Comparison of ENCODE assay signal across 16 cellular contexts in genomic region chr20:3119044-3119443, GRCh38. TPM values are rescaled to one million over a fixed set of nuclear protein-coding genes. Genes with fewer than 3 reads are reported as not detected.
DNase-seq lines count a peak whose midpoint lies in the region; ATAC-seq and TF ChIP-seq lines count a peak whose summit lies in the region.
"Had no signal": no experiment of that assay in that cellular context is flagged by ENCODE, and none has a peak within 500 bp of the region (broad histone marks: within the 10 kb centered on the region; RNA-seq: fewer than 3 reads in every experiment).

No MANE protein-coding gene starts in this region.

- DNase-seq in CD4-positive, alpha-beta T cell: no peak
- no peak for DNase-seq in T-helper 17 cell
- DNase-seq in naive thymus-derived CD8-positive, alpha-beta T cell: no peak
- DNase-seq in SKM-1 treated with dmso at 0.1 percent for 144 hours (lab: John Stamatoyannopoulos, UW; ENCODE audit: unreplicated experiment): no peak
- no peak for DNase-seq in GM23338 (ENCODE audit: low spot score)
- DNase-seq: NCI-H1092; NCI-H1694; NCI-H2107; NK-92 treated with Interleukin-12 subunit alpha and Interleukin-12 subunit beta, amount 100 ng/mL, for 24 hours had no signal

- no peaks in the 10 kb centered on the region for H3K4me1 ChIP-seq in GM23338 (ENCODE audit: insufficient read depth)

- no peaks in the 10 kb centered on the region for H3K9me3 ChIP-seq in CD4-positive, alpha-beta T cell (ENCODE audit: control insufficient read depth, low read length)
- no peaks in the 10 kb centered on the region for H3K9me3 ChIP-seq in T-helper 17 cell (ENCODE audit: control insufficient read depth, low read length, poor library complexity, severe bottlenecking)
- H3K9me3 ChIP-seq: SJSA1 had no signal

- no peak overlapping the region for H2AFZ ChIP-seq in GM23338

- no peak overlapping the region for H3K4me2 ChIP-seq in GM23338
- H3K4me2 ChIP-seq: KMS-11 had no signal

- intact Hi-C loops in CD4-positive, alpha-beta T cell (cut with DNase I, micrococcal nuclease): loop anchor here in 1 of 2 experiments (5.0 kb wide), 2 partner anchors 38 to 88 kb away; partner anchors contain the start of genes FASTKD5, ITPA and UBOX5

- TF ChIP-seq CTCF in 22Rv1 (IDR thresholded peaks at IDR 0.05): no peak
- no peak for TF ChIP-seq CTCF in CD4-positive, alpha-beta T cell (IDR thresholded peaks at IDR 0.05)
- TF ChIP-seq CTCF in GM23338 (conservative IDR thresholded peaks at IDR 0.05; ENCODE audit: low read depth in 2 of 2): no peak

- peaks cover 10% of the 10 kb centered on the region for H3K36me3 ChIP-seq in GM23338 (ENCODE audit: insufficient read depth)

- no peaks in the 10 kb centered on the region for H3K27me3 Mint-ChIP-seq in CD4-positive, alpha-beta T cell
- H3K27me3 Mint-ChIP-seq in T-helper 17 cell (no peaks in the 10 kb centered on the region), GM23338 (ENCODE audit: insufficient read depth, low read depth, poor library complexity) (peaks cover 4% of the 10 kb centered on the region)
- no peaks in the 10 kb centered on the region for H3K27me3 Mint-ChIP-seq in naive thymus-derived CD8-positive, alpha-beta T cell

- H3K4me3 ChIP-seq in GM23338: no peak overlapping the region
- H3K4me3 ChIP-seq: SJSA1 had no signal

- POLR2A ChIA-PET in CD4-positive, alpha-beta T cell (lab: Charles Lee): no interaction called here
- POLR2A ChIA-PET in naive thymus-derived CD8-positive, alpha-beta T cell (lab: Charles Lee): interaction anchor here (0.6 to 3.9 kb wide), 4 partner anchors 25 to 104 kb away, joined by 3 to 38 read pairs (median 6); no protein-coding TSS in a partner anchor

- no peak for ATAC-seq in CD4-positive, alpha-beta T cell (ENCODE audit: poor library complexity)
- ATAC-seq in T-helper 17 cell: no peak
- no peak for ATAC-seq in naive thymus-derived CD8-positive, alpha-beta T cell
- no peak for ATAC-seq in GM18520 (IDR thresholded peaks at IDR 0.05; ENCODE audit: unreplicated experiment)
- no peak for ATAC-seq in GM23338

- no peaks in the 10 kb centered on the region for H3K9me3 Mint-ChIP-seq in CD4-positive, alpha-beta T cell
- H3K9me3 Mint-ChIP-seq in naive thymus-derived CD8-positive, alpha-beta T cell: peaks cover 0 to 5% (median 2%) of the 10 kb centered on the region in 9 donors
- peaks cover 27% of the 10 kb centered on the region for H3K9me3 Mint-ChIP-seq in GM23338

- peak overlapping the region; percentile 60; the same call in 1 of the 2 replicates for H3K27ac ChIP-seq in 22Rv1
- H3K27ac ChIP-seq in CD4-positive, alpha-beta T cell (ENCODE audit: low read depth, low read length): no peak overlapping the region
- no peak overlapping the region for H3K27ac ChIP-seq in GM23338 (ENCODE audit: low read depth)
- H3K27ac ChIP-seq: KMS-11, SJSA1 had no signal

- H3K27me3 ChIP-seq in CD4-positive, alpha-beta T cell (ENCODE audit: control insufficient read depth, insufficient read depth, low read length): no peaks in the 10 kb centered on the region
- no peaks in the 10 kb centered on the region for H3K27me3 ChIP-seq in GM23338 (ENCODE audit: insufficient read depth)
- H3K27me3 ChIP-seq: SJSA1 had no signal

- H3K79me2 ChIP-seq in GM23338 (replicated peaks; ENCODE audit: insufficient read depth): no peaks in the 10 kb centered on the region

- no peaks in the 10 kb centered on the region for H3K9me2 ChIP-seq in GM23338 (ENCODE audit: insufficient read depth)

- no peak overlapping the region for H3K4me3 Mint-ChIP-seq in CD4-positive, alpha-beta T cell
- H3K4me3 Mint-ChIP-seq in T-helper 17 cell: no peak overlapping the region
- peak overlapping the region in 1 of 10 donors; percentile 29 for H3K4me3 Mint-ChIP-seq in naive thymus-derived CD8-positive, alpha-beta T cell
- H3K4me3 Mint-ChIP-seq in GM23338: no peak overlapping the region

- H3K4me1 Mint-ChIP-seq in CD4-positive, alpha-beta T cell (ENCODE audit: low read depth): peaks cover 55% of the 10 kb centered on the region
- H3K4me1 Mint-ChIP-seq in T-helper 17 cell (peaks cover 27% of the 10 kb centered on the region), GM23338 (peaks cover 2% of the 10 kb centered on the region; the same call in 1 of the 3 replicates)
- H3K4me1 Mint-ChIP-seq in naive thymus-derived CD8-positive, alpha-beta T cell: peaks cover 26 to 70% (median 44%) of the 10 kb centered on the region in 4 donors

- peak overlapping the region; percentile 99 for H3K27ac Mint-ChIP-seq in CD4-positive, alpha-beta T cell
- H3K27ac Mint-ChIP-seq in T-helper 17 cell: peak overlapping the region; percentile 94
- H3K27ac Mint-ChIP-seq in naive thymus-derived CD8-positive, alpha-beta T cell: peak overlapping the region; percentile 57 to 100 (median 82)
- H3K27ac Mint-ChIP-seq in GM23338: no peak overlapping the region

- H3F3A ChIP-seq in GM23338 (replicated peaks; ENCODE audit: low read depth): 0 out of 2 replicates have a peak, but pooled peaks cover 2% of the 10 kb centered on the region

- CTCF ChIA-PET in CD4-positive, alpha-beta T cell (lab: Charles Lee): interaction anchor here (0.6 to 1.5 kb wide), 2 partner anchors 22 to 42 kb away, joined by 4 to 5 read pairs; no protein-coding TSS in a partner anchor

- peaks cover 55% of the 10 kb centered on the region for H3K36me3 Mint-ChIP-seq in CD4-positive, alpha-beta T cell (ENCODE audit: low read depth)
- peaks cover 2% of the 10 kb centered on the region for H3K36me3 Mint-ChIP-seq in T-helper 17 cell (ENCODE audit: low read depth)
- peaks cover 4 to 18% (median 16%) of the 10 kb centered on the region in 3 donors for H3K36me3 Mint-ChIP-seq in naive thymus-derived CD8-positive, alpha-beta T cell
- peaks cover 35% of the 10 kb centered on the region for H3K36me3 Mint-ChIP-seq in GM23338 (ENCODE audit: low read depth)

- no peaks in the 10 kb centered on the region for H4K20me1 ChIP-seq in GM23338 (replicated peaks; ENCODE audit: insufficient read depth)

TF ChIP-seq in GM23338, 12 proteins besides CTCF, POLR2A, EP300 and RAD21 (continues in another document):
- TF ChIP-seq ZNF114 (CRISPR knock-in tag; IDR thresholded peaks at IDR 0.05): no peak
- TF ChIP-seq EZH2phosphoT487 (IDR thresholded peaks at IDR 0.05; ENCODE audit: unreplicated experiment): no peak
- TF ChIP-seq ZNF331 (CRISPR knock-in tag; IDR thresholded peaks at IDR 0.05; ENCODE audit: low read depth): no peak
- no peak for TF ChIP-seq STAT1 (IDR thresholded peaks at IDR 0.05; ENCODE audit: unreplicated experiment)

RNA-seq across cellular contexts. Expression of gene AVP, which starts 34.5 kb away (rescaled TPM):
- under 1 TPM; 0.47 to 0.56 TPM for total RNA-seq in CD4-positive, alpha-beta T cell
- total RNA-seq in T-helper 17 cell: not detected
- not detected for total RNA-seq in naive thymus-derived CD8-positive, alpha-beta T cell
- not detected for polyA plus RNA-seq in naive thymus-derived CD8-positive, alpha-beta T cell
- total RNA-seq in GM23338 (2014; rRNA removed; shearing (Covaris generic)): not detected in 2 replicates
- 0.60 and 1.4 TPM in 2 replicates for polyA plus RNA-seq in GM23338 (2016; fragmentation: Nextera tagmentation; extraction: Ambion mirVana)
- total RNA-seq: MCF 10A, SJSA1 had no signal
- polyA plus RNA-seq: AG04450, BJ had no signal

RNA-seq across cellular contexts. Expression of gene FASTKD5, which starts 40.6 kb away (rescaled TPM):
- 10 to 100 TPM; 37.9 to 38.7 TPM for total RNA-seq in CD4-positive, alpha-beta T cell
- 10 to 100 TPM; 21.0 to 34.2 TPM for total RNA-seq in T-helper 17 cell
- total RNA-seq in naive thymus-derived CD8-positive, alpha-beta T cell: 10 to 100 TPM; 37.1 to 38.0 TPM
- polyA plus RNA-seq in naive thymus-derived CD8-positive, alpha-beta T cell: 10 to 100 TPM; 10.7 to 18.1 (median 17.5) TPM
- 30.7 and 32.8 TPM in 2 replicates for total RNA-seq in GM23338 (2014; rRNA removed; shearing (Covaris generic))
- polyA plus RNA-seq in GM23338 (2016; fragmentation: Nextera tagmentation; extraction: Ambion mirVana): 12.2 and 12.9 TPM in 2 replicates

RNA-seq across cellular contexts. Expression of gene UBOX5, which starts 40.6 kb away (rescaled TPM):
- total RNA-seq in CD4-positive, alpha-beta T cell: 10 to 100 TPM; 11.9 to 13.0 TPM
- 1 to 10 TPM; 7.0 to 8.2 TPM for total RNA-seq in T-helper 17 cell
- 10 to 100 TPM; 15.7 to 15.8 TPM for total RNA-seq in naive thymus-derived CD8-positive, alpha-beta T cell
- polyA plus RNA-seq in naive thymus-derived CD8-positive, alpha-beta T cell: 1 to 10 TPM; 4.5 to 8.6 (median 7.0) TPM
- 4.3 and 5.7 TPM in 2 replicates for total RNA-seq in GM23338 (2014; rRNA removed; shearing (Covaris generic))
- polyA plus RNA-seq in GM23338 (2016; fragmentation: Nextera tagmentation; extraction: Ambion mirVana): 2.4 and 2.7 TPM in 2 replicates

RNA-seq across cellular contexts. Expression of gene OXT, which starts 47.6 kb away (rescaled TPM):
- 1 to 10 TPM; 1.1 to 1.6 TPM for total RNA-seq in CD4-positive, alpha-beta T cell
- total RNA-seq in T-helper 17 cell: under 1 TPM in 1 of 2 donors, not detected in 1; 0.62 TPM
- total RNA-seq in naive thymus-derived CD8-positive, alpha-beta T cell: 1 to 10 TPM; 2.2 to 2.6 TPM
- polyA plus RNA-seq in naive thymus-derived CD8-positive, alpha-beta T cell: 1 to 10 TPM in 1 of 3 donors, under 1 TPM in 2; 0.53 to 2.2 (median 0.91) TPM
- not detected in 2 replicates for total RNA-seq in GM23338 (2014; rRNA removed; shearing (Covaris generic))
- polyA plus RNA-seq in GM23338 (2016; fragmentation: Nextera tagmentation; extraction: Ambion mirVana): 1.5 and 3.5 TPM in 2 replicates
- total RNA-seq: MCF 10A, SJSA1 had no signal
- polyA plus RNA-seq: AG04450, BJ had no signal

RNA-seq across cellular contexts. Expression of gene LZTS3, which starts 54.3 kb away (rescaled TPM):
- 10 to 100 TPM; 22.2 to 22.4 TPM for total RNA-seq in CD4-positive, alpha-beta T cell
- 10 to 100 TPM; 15.7 to 19.1 TPM for total RNA-seq in T-helper 17 cell
- total RNA-seq in naive thymus-derived CD8-positive, alpha-beta T cell: 10 to 100 TPM; 25.5 to 26.6 TPM
- polyA plus RNA-seq in naive thymus-derived CD8-positive, alpha-beta T cell: 1 to 10 TPM; 2.0 to 3.8 (median 3.7) TPM
- total RNA-seq in GM23338 (2014; rRNA removed; shearing (Covaris generic)): 29.4 and 40.7 TPM in 2 replicates
- polyA plus RNA-seq in GM23338 (2016; fragmentation: Nextera tagmentation; extraction: Ambion mirVana): 9.7 and 10.7 TPM in 2 replicates
